In genomic region chr6:130282234-130282995, GRCh38 we compare ENCODE assay signal across 8 cellular contexts. TPM values are rescaled to one million over a fixed set of nuclear protein-coding genes. Genes with fewer than 3 reads are reported as not detected.
DNase-seq lines count a peak whose midpoint lies in the region; ATAC-seq and TF ChIP-seq lines count a peak whose summit lies in the region.

No MANE protein-coding gene starts in this region.

- peaks cover 2% of the 10 kb centered on the region for H3K36me3 Mint-ChIP-seq in activated CD4-positive, alpha-beta T cell treated with anti-CD3 and anti-CD28 coated beads, Interleukin-2, amount 10 ng/mL, durations not matched to agents 24 days and 14 days (ENCODE audit: low read depth)
- H3K36me3 Mint-ChIP-seq in naive B cell, result no peaks in the 10 kb centered on the region

- ATAC-seq in HG03103 (IDR thresholded peaks at IDR 0.05; ENCODE audit: low read depth, unreplicated experiment) (peak; percentile 67), naive B cell (ENCODE audit: low read depth in 2 of 2) (no peak), psoas muscle (no peak)

- peak; percentile 7 for DNase-seq in stimulated activated CD4-positive, alpha-beta T cell treated with anti-CD3 and anti-CD28 coated beads, Interleukin-2, amount 100 ng/mL, for 4 hours (ENCODE audit: low read depth)
- DNase-seq in stimulated activated CD4-positive, alpha-beta T cell treated with anti-CD3 and anti-CD28 coated beads, Interleukin-4, amount 100 ng/mL, for 4 hours, result no peak
- peak; percentile 81 for DNase-seq in activated CD4-positive, alpha-beta T cell treated with anti-CD3 and anti-CD28 coated beads, Interleukin-2, amount 10 ng/mL, durations not matched to agents 24 days and 14 days
- DNase-seq in naive B cell (peak; percentile 7), NCI-H345 (lab: John Stamatoyannopoulos, UW) (no peak), GF-D8 (lab: John Stamatoyannopoulos, UW) (no peak), psoas muscle (no peak)

- no peaks in the 10 kb centered on the region for H3K36me3 ChIP-seq in psoas muscle (ENCODE audit: insufficient read depth in 1 of 2, low read depth in 1 of 2)

- peaks cover 9% of the 10 kb centered on the region for H3K9me3 Mint-ChIP-seq in activated CD4-positive, alpha-beta T cell treated with anti-CD3 and anti-CD28 coated beads, Interleukin-2, amount 10 ng/mL, durations not matched to agents 24 days and 14 days
- peaks cover 0 to 12% (median under 1%) of the 10 kb centered on the region in 7 donors for H3K9me3 Mint-ChIP-seq in naive B cell

- WGBS in psoas muscle, 3 donors, result 61 to 64% (median 64%) methylated on average over 2 of the region's 2 CpGs

- H3K27me3 Mint-ChIP-seq in activated CD4-positive, alpha-beta T cell treated with anti-CD3 and anti-CD28 coated beads, Interleukin-2, amount 10 ng/mL, durations not matched to agents 24 days and 14 days, result peaks cover 2% of the 10 kb centered on the region
- H3K27me3 Mint-ChIP-seq in naive B cell, result no peaks in the 10 kb centered on the region

- H3K4me1 ChIP-seq in psoas muscle, result no peaks in the 10 kb centered on the region

- H3K27me3 ChIP-seq in psoas muscle (ENCODE audit: insufficient read depth in 3 of 3, low read length in 2 of 3), result no peaks in the 10 kb centered on the region

- H3K4me3 Mint-ChIP-seq in activated CD4-positive, alpha-beta T cell treated with anti-CD3 and anti-CD28 coated beads, Interleukin-2, amount 10 ng/mL, durations not matched to agents 24 days and 14 days, result peak overlapping the region; percentile 8
- no peak overlapping the region for H3K4me3 Mint-ChIP-seq in naive B cell

- no peak for TF ChIP-seq CTCF in psoas muscle (IDR thresholded peaks at IDR 0.05)

- H3K27ac Mint-ChIP-seq in activated CD4-positive, alpha-beta T cell treated with anti-CD3 and anti-CD28 coated beads, Interleukin-2, amount 10 ng/mL, durations not matched to agents 24 days and 14 days, result no peak overlapping the region
- H3K27ac Mint-ChIP-seq in naive B cell, result peak overlapping the region in 1 of 6 donors; percentile 43

- no peaks in the 10 kb centered on the region for H3K9me3 ChIP-seq in psoas muscle

- H3K4me1 Mint-ChIP-seq in activated CD4-positive, alpha-beta T cell treated with anti-CD3 and anti-CD28 coated beads, Interleukin-2, amount 10 ng/mL, durations not matched to agents 24 days and 14 days, result peaks cover 9% of the 10 kb centered on the region
- H3K4me1 Mint-ChIP-seq in naive B cell, result peaks cover 0 to 6% (median 0%) of the 10 kb centered on the region in 3 donors

- intact Hi-C loops in activated CD4-positive, alpha-beta T cell treated with anti-CD3 and anti-CD28 coated beads, Interleukin-2, amount 10 ng/mL, durations not matched to agents 24 days and 14 days (cut with micrococcal nuclease), result loop anchor here (1.0 to 5.0 kb wide), 3 partner anchors 148 to 245 kb away; no protein-coding TSS in a partner anchor
- intact Hi-C loops in psoas muscle (cut with DNase I), result no loop called here

- H3K27ac ChIP-seq in psoas muscle, result no peak overlapping the region

- no peak overlapping the region for H3K4me3 ChIP-seq in psoas muscle

RNA-seq across cellular contexts. Expression of gene SAMD3, which starts 59.7 kb away (rescaled TPM):
- 2.1 and 2.5 TPM in 2 replicates for total RNA-seq in activated CD4-positive, alpha-beta T cell treated with anti-CD3 and anti-CD28 coated beads, Interleukin-2, amount 10 ng/mL, durations not matched to agents 24 days and 14 days
- polyA plus RNA-seq in naive B cell (ENCODE audit: low read depth in 6 of 6), result under 1 TPM in 5 of 6 donors, not detected in 1; 0.37 to 0.92 (median 0.71) TPM
- under 1 TPM; 0.17 to 0.66 (median 0.36) TPM for total RNA-seq in psoas muscle
- polyA plus RNA-seq in psoas muscle, result under 1 TPM in 1 of 3 donors, not detected in 2; 0.09 TPM

Comparison
In these comparisons a context has a peak if more than half of its experiments do, and no peak if none do; other contexts are left out.
1. DNase-seq: peak in stimulated activated CD4-positive, alpha-beta T cell treated with anti-CD3 and anti-CD28 coated beads, Interleukin-2, amount 100 ng/mL, for 4 hours (single experiment), activated CD4-positive, alpha-beta T cell treated with anti-CD3 and anti-CD28 coated beads, Interleukin-2, amount 10 ng/mL, durations not matched to agents 24 days and 14 days (single experiment) and naive B cell (single experiment); none in stimulated activated CD4-positive, alpha-beta T cell treated with anti-CD3 and anti-CD28 coated beads, Interleukin-4, amount 100 ng/mL, for 4 hours (0 of 2), NCI-H345 (single experiment), GF-D8 (single experiment) and psoas muscle (0 of 2).